In genomic region chr7:26329520-26330269, GRCh38 we compare ENCODE assay signal across 11 cellular contexts. TPM values are rescaled to one million over a fixed set of nuclear protein-coding genes. Genes with fewer than 3 reads are reported as not detected.
DNase-seq lines count a peak whose midpoint lies in the region; ATAC-seq and TF ChIP-seq lines count a peak whose summit lies in the region.
"Had no signal": no experiment of that assay in that cellular context is flagged by ENCODE, and none has a peak within 500 bp of the region (broad histone marks: within the 10 kb centered on the region; RNA-seq: fewer than 3 reads in every experiment).

No MANE protein-coding gene starts in this region.

- H3K9me3 Mint-ChIP-seq in progenitor cell of endocrine pancreas (ENCODE audit: low read depth) = peaks cover 6% of the 10 kb centered on the region

- H3K27me3 Mint-ChIP-seq in progenitor cell of endocrine pancreas = no peaks in the 10 kb centered on the region

- H3K4me1 Mint-ChIP-seq in progenitor cell of endocrine pancreas (ENCODE audit: low read depth) = no peaks in the 10 kb centered on the region

- DNase-seq in activated CD8-positive, alpha-beta memory T cell treated with anti-CD3 and anti-CD28 coated beads for 24 hours = peak; percentile 32
- no peak for DNase-seq in activated CD8-positive, alpha-beta memory T cell treated with anti-CD3 and anti-CD28 coated beads, Interleukin-2, amount 50 U/mL, for 48 hours
- DNase-seq in NOMO-1 (lab: John Stamatoyannopoulos, UW; ENCODE audit: unreplicated experiment in 2 of 2) = peak; percentile 80 to 84
- peak; percentile 29 for DNase-seq in left ventricle myocardium superior
- no peak for DNase-seq in central memory CD4-positive, alpha-beta T cell
- no peak for DNase-seq in progenitor cell of endocrine pancreas (ENCODE audit: low spot score, unreplicated experiment)
- no peak for DNase-seq in A172 (ENCODE audit: low spot score)
- DNase-seq in stimulated activated CD4-positive, alpha-beta T cell treated with anti-CD3 and anti-CD28 coated beads, Interleukin-15, amount 100 ng/mL, for 24 hours = no peak
- DNase-seq: activated CD4-positive, alpha-beta T cell treated with anti-CD3 and anti-CD28 coated beads, Interleukin-2, amount 50 U/mL, for 48 hours; cortex of kidney; NCI-H526 treated with DMSO at 0.1 percent for 48 hours had no signal

- H3K27ac Mint-ChIP-seq in progenitor cell of endocrine pancreas = no peak overlapping the region

- no peak overlapping the region for H3K4me3 Mint-ChIP-seq in progenitor cell of endocrine pancreas (ENCODE audit: low read depth)

- peaks cover 2% of the 10 kb centered on the region for H3K36me3 Mint-ChIP-seq in progenitor cell of endocrine pancreas (ENCODE audit: insufficient read depth)

- no peak for TF ChIP-seq CTCF in progenitor cell of endocrine pancreas (IDR thresholded peaks at IDR 0.05; ENCODE audit: unreplicated experiment)

- intact Hi-C loops in left ventricle myocardium superior (cut with micrococcal nuclease) = no loop called here

- peak; percentile 67 for ATAC-seq in left ventricle myocardium superior

RNA-seq across cellular contexts. Expression of gene SNX10, which starts 38.0 kb away (rescaled TPM):
- 1.1 TPM for total RNA-seq in left ventricle myocardium superior
- total RNA-seq in progenitor cell of endocrine pancreas = 9.2 and 10.0 TPM in 2 replicates
- 23.2 and 28.9 TPM in 2 replicates for total RNA-seq in A172 (2014; rRNA removed; shearing (Covaris generic))

Comparison
In these comparisons a context has a peak if more than half of its experiments do, and no peak if none do; other contexts are left out.
1. DNase-seq: peak in activated CD8-positive, alpha-beta memory T cell treated with anti-CD3 and anti-CD28 coated beads for 24 hours (single experiment), NOMO-1 (2 of 2) and left ventricle myocardium superior (single experiment); none in activated CD8-positive, alpha-beta memory T cell treated with anti-CD3 and anti-CD28 coated beads, Interleukin-2, amount 50 U/mL, for 48 hours (single experiment), central memory CD4-positive, alpha-beta T cell (single experiment), progenitor cell of endocrine pancreas (single experiment), A172 (single experiment) and stimulated activated CD4-positive, alpha-beta T cell treated with anti-CD3 and anti-CD28 coated beads, Interleukin-15, amount 100 ng/mL, for 24 hours (single experiment).